ENCODE assay signal across 8 cellular contexts in the genomic region with DNA sequence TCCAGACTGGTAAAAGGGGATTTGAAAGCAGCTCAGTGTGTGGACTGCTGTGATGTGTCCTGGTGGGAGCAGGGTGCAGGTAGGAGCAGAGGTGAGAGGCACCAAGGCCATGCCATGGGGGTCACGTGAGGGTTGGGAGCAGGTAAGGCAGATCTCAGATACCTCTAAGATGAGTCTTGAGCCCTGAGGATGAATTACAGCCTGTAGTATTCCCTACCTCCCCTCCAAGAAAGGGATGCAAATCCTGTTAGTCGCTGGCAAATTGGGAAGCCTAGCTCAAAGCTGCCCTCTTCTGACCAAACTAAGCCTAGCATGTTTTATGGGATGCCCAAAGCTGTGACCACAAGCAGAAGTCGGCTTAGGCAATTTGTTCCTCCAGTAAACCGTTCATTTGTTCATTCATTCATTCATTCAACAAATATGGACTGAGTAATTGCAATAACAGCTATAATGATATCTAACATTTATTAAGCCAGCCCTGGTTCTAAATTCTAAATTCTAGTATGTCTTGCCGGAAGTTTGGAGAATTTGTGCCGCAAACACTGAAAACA. TPM values are rescaled to one million over a fixed set of nuclear protein-coding genes. Genes with fewer than 3 reads are reported as not detected.
DNase-seq lines count a peak whose midpoint lies in the region; ATAC-seq, FAIRE-seq and TF ChIP-seq lines count a peak whose summit lies in the region.

No MANE protein-coding gene starts in this region.

- no peaks in the 10 kb centered on the region for H3K9me3 ChIP-seq in pancreas

- peak overlapping the region; percentile 41 for H3K4me3 Mint-ChIP-seq in activated naive CD4-positive, alpha-beta T cell treated with anti-CD3 and anti-CD28 coated beads, Interleukin-2, amount 50 U/mL, for 24 hours

- no peaks in the 10 kb centered on the region for H3K36me3 Mint-ChIP-seq in activated naive CD4-positive, alpha-beta T cell treated with anti-CD3 and anti-CD28 coated beads, Interleukin-2, amount 50 U/mL, for 24 hours

- intact Hi-C loops in pancreas (cut with DNase I) = loop anchor here (1.0 to 5.0 kb wide), 2 partner anchors 52 to 53 kb away; no protein-coding TSS in a partner anchor

- 31 to 34% methylated on average over 6 of the region's 6 CpGs for WGBS in pancreas, 2 donors

- peak; percentile 80 for DNase-seq in ELR (ENCODE audit: low read depth)
- DNase-seq in LHCN-M2 (ENCODE audit: low read depth) = peak; percentile 66
- DNase-seq in RPMI8226 = peak; percentile 61
- peak; percentile 88 for DNase-seq in glomerular visceral epithelial cell (ENCODE audit: extremely low spot score)
- peak in 4 of 6 donors; percentile 34 to 83 (median 62) for DNase-seq in pancreas

- FAIRE-seq in pancreas (lab: Jason Lieb, UNC) = no peak

- H3K27ac Mint-ChIP-seq in activated naive CD4-positive, alpha-beta T cell treated with anti-CD3 and anti-CD28 coated beads, Interleukin-2, amount 50 U/mL, for 24 hours = peak overlapping the region; percentile 79

- H3K4me1 ChIP-seq in pancreas = peaks cover 0 to 13% (median 4%) of the 10 kb centered on the region in 3 donors

- ATAC-seq in pancreas (peak; percentile 30 to 68 (median 63)), GM21717 (IDR thresholded peaks at IDR 0.05; ENCODE audit: unreplicated experiment) (no peak), HG03432 (IDR thresholded peaks at IDR 0.05; ENCODE audit: unreplicated experiment) (no peak)

- peak; percentile 61 to 79 (median 65) for TF ChIP-seq CTCF in pancreas (IDR thresholded peaks at IDR 0.05)

- H3K27me3 ChIP-seq in pancreas = no peaks in the 10 kb centered on the region

- no peaks in the 10 kb centered on the region for H3K27me3 Mint-ChIP-seq in activated naive CD4-positive, alpha-beta T cell treated with anti-CD3 and anti-CD28 coated beads, Interleukin-2, amount 50 U/mL, for 24 hours

- H3K27ac ChIP-seq in pancreas = peak overlapping the region in 2 of 4 donors; percentile 59 to 64

- peaks cover 38% of the 10 kb centered on the region for H3K4me1 Mint-ChIP-seq in activated naive CD4-positive, alpha-beta T cell treated with anti-CD3 and anti-CD28 coated beads, Interleukin-2, amount 50 U/mL, for 24 hours

- H3K36me3 ChIP-seq in pancreas = no peaks in the 10 kb centered on the region

- H3K9me3 Mint-ChIP-seq in activated naive CD4-positive, alpha-beta T cell treated with anti-CD3 and anti-CD28 coated beads, Interleukin-2, amount 50 U/mL, for 24 hours = no peaks in the 10 kb centered on the region

- no peak overlapping the region for H3K4me3 ChIP-seq in pancreas

RNA-seq across cellular contexts. Expression of gene NUAK2, which starts 3.9 kb away (rescaled TPM):
- 0.46 and 0.64 TPM in 2 replicates for total RNA-seq in LHCN-M2 (2014; rRNA removed)
- 2.2 TPM for polyA plus RNA-seq in LHCN-M2 (2012)
- total RNA-seq in pancreas = 10 to 100 TPM in 2 of 6 donors, 1 to 10 TPM in 4; 6.3 to 14.4 (median 8.6) TPM
- 1 to 10 TPM; 7.9 to 9.5 TPM for polyA plus RNA-seq in pancreas

RNA-seq across cellular contexts. Expression of gene KLHDC8A, which starts 31.3 kb away (rescaled TPM):
- total RNA-seq in LHCN-M2 (2014; rRNA removed) = not detected in 2 replicates
- not detected for polyA plus RNA-seq in LHCN-M2 (2012)
- 1 to 10 TPM in 1 of 6 donors, under 1 TPM in 5; 0.28 to 1.5 (median 0.68) TPM for total RNA-seq in pancreas
- polyA plus RNA-seq in pancreas = 1 to 10 TPM in 1 of 2 donors, under 1 TPM in 1; 0.99 to 5.4 TPM

Comparison
In these comparisons a context has a peak if more than half of its experiments do, and no peak if none do; other contexts are left out.
1. ATAC-seq: peak in pancreas (4 of 4); none in GM21717 (single experiment) and HG03432 (single experiment).
2. Peak in every context shown above with its lines, with median percentiles within 50 percentile points of each other: DNase-seq.